ENCODE assay signal across 32 cellular contexts in genomic region chr7:19413444-19413965, GRCh38.
DNase-seq lines count a peak whose midpoint lies in the region; ATAC-seq and TF ChIP-seq lines count a peak whose summit lies in the region.
"Had no signal": no experiment of that assay in that cellular context is flagged by ENCODE, and none has a peak within 500 bp of the region (broad histone marks: within the 10 kb centered on the region; RNA-seq: fewer than 3 reads in every experiment).

No MANE protein-coding gene starts in this region.

- ATAC-seq in GM19351 (IDR thresholded peaks at IDR 0.05; ENCODE audit: unreplicated experiment) = no peak
- no peak for ATAC-seq in T-helper 17 cell
- ATAC-seq: psoas muscle had no signal

- no peak overlapping the region for H3K9ac ChIP-seq in iPS-18a (ENCODE audit: low read length)

- no peaks in the 10 kb centered on the region for H3K36me3 ChIP-seq in iPS-18a (ENCODE audit: control insufficient read depth, low read depth, low read length)
- no peaks in the 10 kb centered on the region for H3K36me3 ChIP-seq in right atrium auricular region
- H3K36me3 ChIP-seq: sigmoid colon, SJCRH30, thyroid gland, vagina, WERI-Rb-1 had no signal

- H3K27me3 ChIP-seq in iPS-18a (ENCODE audit: control insufficient read depth, insufficient read depth, low read length) (no peaks in the 10 kb centered on the region), right atrium auricular region (no peaks in the 10 kb centered on the region)
- H3K27me3 ChIP-seq: sigmoid colon, SJCRH30, thyroid gland, vagina had no signal

- no peak overlapping the region for H3K27ac ChIP-seq in iPS-18a (ENCODE audit: low read length)
- H3K27ac ChIP-seq in right atrium auricular region = no peak overlapping the region
- H3K27ac ChIP-seq: psoas muscle, sigmoid colon, SJCRH30, thyroid gland, vagina, WERI-Rb-1 had no signal

- no peaks in the 10 kb centered on the region for H3K27me3 Mint-ChIP-seq in T-helper 17 cell
- H3K27me3 Mint-ChIP-seq: activated naive CD8-positive, alpha-beta T cell had no signal

- H3K4me3 Mint-ChIP-seq in T-helper 17 cell = no peak overlapping the region
- H3K4me3 Mint-ChIP-seq: activated naive CD8-positive, alpha-beta T cell; HFFc6; naive B cell had no signal

- no peaks in the 10 kb centered on the region for H3K9me3 ChIP-seq in iPS-18a (ENCODE audit: control insufficient read depth, low read depth, low read length)
- no peaks in the 10 kb centered on the region for H3K9me3 ChIP-seq in right atrium auricular region
- no peaks in the 10 kb centered on the region for H3K9me3 ChIP-seq in T-helper 17 cell (ENCODE audit: control insufficient read depth, low read length, poor library complexity, severe bottlenecking)
- H3K9me3 ChIP-seq: psoas muscle, sigmoid colon, SJCRH30, thyroid gland, vagina had no signal

- H3K36me3 Mint-ChIP-seq in T-helper 17 cell (ENCODE audit: low read depth) = no peaks in the 10 kb centered on the region
- H3K36me3 Mint-ChIP-seq: activated naive CD8-positive, alpha-beta T cell; naive B cell had no signal

- peaks cover 29% of the 10 kb centered on the region for H3K4me1 ChIP-seq in iPS-18a (ENCODE audit: control insufficient read depth, low read depth, low read length)
- no peaks in the 10 kb centered on the region for H3K4me1 ChIP-seq in right atrium auricular region
- H3K4me1 ChIP-seq: psoas muscle, sigmoid colon, thyroid gland, vagina had no signal

- no peaks in the 10 kb centered on the region for H3K4me1 Mint-ChIP-seq in T-helper 17 cell
- H3K4me1 Mint-ChIP-seq: naive B cell had no signal

- DNase-seq in AG09319 (ENCODE audit: extremely low read depth, low read depth) (peak; percentile 63), LHCN-M2 (ENCODE audit: low read depth) (peak; percentile 89), NCI-H774 (lab: John Stamatoyannopoulos, UW) (peak; percentile 35), right atrium auricular region (ENCODE audit: low spot score) (no peak), T-helper 17 cell (no peak), NCI-H187 (lab: John Stamatoyannopoulos, UW) (no peak)
- DNase-seq: activated CD4-positive, alpha-beta T cell treated with anti-CD3 and anti-CD28 coated beads for 48 hours; activated CD8-positive, alpha-beta memory T cell treated with anti-CD3 and anti-CD28 coated beads for 24 hours; activated effector memory CD4-positive, alpha-beta T cell treated with Interleukin-2 at 50 U/mL for 16 hours; aorta; caudate nucleus; cortex of kidney; effector memory CD4-positive, alpha-beta T cell; HFFc6; kidney; midbrain; naive B cell; NCI-H1092; NCI-H2029 treated with DMSO at 0.1 percent for 48 hours; NCI-H226; NCI-H82; psoas muscle; sigmoid colon; stimulated activated CD4-positive, alpha-beta T cell treated with anti-CD3 and anti-CD28 coated beads, Interleukin-4, amount 100 ng/mL, for 1 hour; T1000; thyroid gland; WERI-Rb-1 had no signal

- no peak overlapping the region for H3K27ac Mint-ChIP-seq in T-helper 17 cell
- H3K27ac Mint-ChIP-seq: activated naive CD8-positive, alpha-beta T cell; HFFc6; naive B cell had no signal

- TF ChIP-seq CTCF in AG09319 (IDR thresholded peaks at IDR 0.05; ENCODE audit: low read depth, low read length) = no peak
- no peak for TF ChIP-seq CTCF in right atrium auricular region (IDR thresholded peaks at IDR 0.05)

- peak overlapping the region; percentile 6 for H3K4me3 ChIP-seq in iPS-18a (ENCODE audit: low read length)
- H3K4me3 ChIP-seq in right atrium auricular region = no peak overlapping the region
- H3K4me3 ChIP-seq: psoas muscle, sigmoid colon, SJCRH30, thyroid gland, vagina had no signal

Comparison
In these comparisons a context has a peak if more than half of its experiments do, and no peak if none do; other contexts are left out.
1. DNase-seq: peak in AG09319 (single experiment), LHCN-M2 (single experiment) and NCI-H774 (single experiment); none in right atrium auricular region (single experiment), T-helper 17 cell (0 of 3) and NCI-H187 (0 of 2).